8 cellular contexts compared by ENCODE assay signal in the genomic region with DNA sequence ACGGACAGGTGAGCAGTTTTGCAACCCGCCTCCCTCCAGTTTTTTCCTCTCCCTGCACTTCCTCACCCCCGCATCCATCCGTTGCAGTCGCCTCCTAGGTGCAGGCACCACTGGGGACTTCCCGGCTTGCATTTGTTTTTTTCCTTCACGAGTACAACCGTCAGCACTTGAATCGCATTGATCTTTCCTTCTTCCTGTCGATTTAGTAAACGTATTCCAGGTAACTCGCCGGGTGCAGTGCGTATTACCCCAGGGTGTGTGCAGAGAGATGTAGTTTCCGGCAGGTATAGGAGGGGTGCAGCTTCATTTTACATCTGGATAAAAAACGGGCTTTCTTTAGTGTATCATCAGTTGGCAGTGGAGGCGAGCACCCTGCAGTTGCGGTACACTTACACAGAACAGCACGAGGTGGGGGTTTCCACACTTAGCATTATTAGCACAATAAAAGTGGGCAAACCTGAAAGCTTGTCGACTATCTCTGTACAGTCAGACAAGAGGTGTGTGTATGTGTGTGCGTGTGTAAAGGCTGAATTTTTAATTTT.
A peak's percentile ranks its signal among the peaks of the same experiment; 100 is the strongest.
DNase-seq lines count a peak whose midpoint lies in the region; ATAC-seq and TF ChIP-seq lines count a peak whose summit lies in the region.

A gene (minus strand): TSS at position 359 of the 542 bp plus-strand sequence.

- no peak for TF ChIP-seq CTCF in HL-60 (IDR thresholded peaks at IDR 0.05; ENCODE audit: insufficient read depth, low read length)
- TF ChIP-seq CTCF in dorsolateral prefrontal cortex (IDR thresholded peaks at IDR 0.05 in 54 of 56, conservative IDR thresholded peaks at IDR 0.05 in 2 of 56; ENCODE audit: low read depth in 1 of 56, partially characterized antibody in 56 of 56) = no peak
- no peak for TF ChIP-seq CTCF in thyroid gland (IDR thresholded peaks at IDR 0.05)

- ATAC-seq in GM19351 (IDR thresholded peaks at IDR 0.05; ENCODE audit: unreplicated experiment) = peak; percentile 7
- ATAC-seq in activated CD4-positive, CD25-positive, alpha-beta regulatory T cell treated with anti-CD3 and anti-CD28 coated beads, Interleukin-2, amount 50 U/mL, for 24 hours = peak; percentile 78

- H2AFZ ChIP-seq in ACC112 (ENCODE audit: low read length, unreplicated experiment) = peak within 1 kb of the TSS; percentile 67

- no peak for TF ChIP-seq POLR2A in thyroid gland (IDR thresholded peaks at IDR 0.05)

- 3% methylated on average over 21 of the region's 21 CpGs for WGBS in thyroid gland, 2 donors

- peaks cover 83% of the 10 kb centered on the region for H3K27me3 ChIP-seq in ACC112 (ENCODE audit: insufficient read depth, low read length)
- H3K27me3 ChIP-seq in HL-60 (ENCODE audit: insufficient read depth, poor library complexity, severe bottlenecking) = no peaks in the 10 kb centered on the region
- H3K27me3 ChIP-seq in dorsolateral prefrontal cortex = no peaks in the 10 kb centered on the region
- H3K27me3 ChIP-seq in muscle layer of duodenum (ENCODE audit: low read depth, low read length) = no peaks in the 10 kb centered on the region
- no peaks in the 10 kb centered on the region for H3K27me3 ChIP-seq in thyroid gland

- H3K4me1 ChIP-seq in ACC112 (ENCODE audit: control insufficient read depth, insufficient read depth, low read length, unreplicated experiment) (no peaks in the 10 kb centered on the region), muscle layer of duodenum (ENCODE audit: control insufficient read depth in 1 of 2, insufficient read depth in 2 of 2, low read length in 2 of 2) (peaks cover 4 to 7% of the 10 kb centered on the region in 2 donors), thyroid gland (peaks cover 13 to 15% of the 10 kb centered on the region in 2 donors)

- H3K36me3 ChIP-seq in ACC112 (ENCODE audit: insufficient read depth, low read length) (no peaks in the 10 kb centered on the region), muscle layer of duodenum (ENCODE audit: control insufficient read depth in 1 of 2, insufficient read depth in 2 of 2, low read length in 2 of 2) (no peaks in the 10 kb centered on the region), thyroid gland (no peaks in the 10 kb centered on the region)

- H3K79me2 ChIP-seq in ACC112 (ENCODE audit: control insufficient read depth, insufficient read depth, low read length, unreplicated experiment) = no peaks in the 10 kb centered on the region

- H3K27ac ChIP-seq in ACC112 (ENCODE audit: low read depth, low read length) (no peak within 1 kb of the TSS), HL-60 (replicated peaks) (peak within 1 kb of the TSS; percentile 80), dorsolateral prefrontal cortex (peak within 1 kb of the TSS in 58 of 59 donors; percentile 44 to 98 (median 90)), muscle layer of duodenum (ENCODE audit: low read length) (no peak within 1 kb of the TSS), thyroid gland (peak within 1 kb of the TSS; percentile 63 to 75 (median 74))

- H3K9me3 ChIP-seq in muscle layer of duodenum (ENCODE audit: control insufficient read depth in 1 of 2, low read length in 2 of 2) (no peaks in the 10 kb centered on the region), thyroid gland (no peaks in the 10 kb centered on the region)

- intact Hi-C loops in dorsolateral prefrontal cortex (cut with DNase I) (loop anchor here (1.0 to 10.0 kb wide), 7 partner anchors 14 to 140 kb away; no protein-coding TSS in a partner anchor), thyroid gland (cut with DNase I) (loop anchor here (10.0 kb wide), 1 partner anchor 122 kb away; no protein-coding TSS in a partner anchor)

- peak in 1 of 2 experiments; percentile 28 for DNase-seq in HL-60 (ENCODE audit: low read depth in 1 of 2, low spot score in 1 of 2)
- DNase-seq in dorsolateral prefrontal cortex = peak in 1 of 10 donors; percentile 36
- peak; percentile 50 to 51 for DNase-seq in thyroid gland
- no peak for DNase-seq in HK-2 (ENCODE audit: unreplicated experiment)

- H3K4me3 ChIP-seq in ACC112 (ENCODE audit: low read depth, low read length) (peak within 1 kb of the TSS; percentile 77), HL-60 (replicated peaks; ENCODE audit: insufficient read depth, low read length) (peak within 1 kb of the TSS; percentile 73), dorsolateral prefrontal cortex (peak within 1 kb of the TSS; percentile 49 to 96 (median 84)), muscle layer of duodenum (ENCODE audit: low read depth in 1 of 2, low read length in 2 of 2) (peak within 1 kb of the TSS; percentile 55 to 90), thyroid gland (replicated peaks in 1 of 3) (peak within 1 kb of the TSS; percentile 51 to 68 (median 64))

Comparison
In these comparisons a context has a peak if more than half of its experiments do, and no peak if none do; other contexts are left out.
1. H3K27ac ChIP-seq: peak in HL-60 (single experiment), dorsolateral prefrontal cortex (58 of 59) and thyroid gland (3 of 3); none in ACC112 (single experiment) and muscle layer of duodenum (single experiment).
2. Peak in every context shown above with its lines, with median percentiles within 50 percentile points of each other: H3K4me3 ChIP-seq.